Comparison of ENCODE assay signal across 24 cellular contexts in the genomic region with DNA sequence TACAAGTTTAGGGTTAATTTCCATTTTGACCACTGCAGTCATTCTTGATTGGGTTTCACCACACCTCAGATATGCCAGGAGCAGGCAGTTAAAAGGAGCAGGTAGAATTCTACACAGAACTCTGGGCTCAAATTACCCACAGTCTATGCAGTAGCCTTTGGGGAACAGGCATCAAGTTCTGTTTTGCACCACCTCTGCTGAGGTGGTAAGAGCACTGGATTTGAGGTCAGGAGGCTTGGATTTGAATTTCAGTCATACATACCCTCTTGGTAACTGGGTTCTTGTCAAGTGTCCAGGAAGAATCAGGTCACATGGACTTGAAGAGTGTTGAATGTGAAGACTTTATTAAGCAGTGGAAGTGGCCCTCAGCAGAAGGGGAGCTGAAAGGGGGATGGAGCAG. TPM values are rescaled to one million over a fixed set of nuclear protein-coding genes. Genes with fewer than 3 reads are reported as not detected.
A peak's percentile ranks its signal among the peaks of the same experiment; 100 is the strongest.
DNase-seq lines count a peak whose midpoint lies in the region; ATAC-seq, FAIRE-seq and TF ChIP-seq lines count a peak whose summit lies in the region.
"Had no signal": no experiment of that assay in that cellular context is flagged by ENCODE, and none has a peak within 500 bp of the region (broad histone marks: within the 10 kb centered on the region; RNA-seq: fewer than 3 reads in every experiment).

No MANE protein-coding gene starts in this region.

- H3K79me2 ChIP-seq in MM.1S (ENCODE audit: low read length), result no peaks in the 10 kb centered on the region

- H3K27me3 Mint-ChIP-seq in chondrocyte (ENCODE audit: low read depth), result no peaks in the 10 kb centered on the region
- no peaks in the 10 kb centered on the region for H3K27me3 Mint-ChIP-seq in stimulated activated naive B cell treated with anti-CD40 and anti-IgM and Interleukin-4, amounts not matched to agents 10 μg/mL and 1 μg/mL and 100 μg/mL, for 72 hours

- TF ChIP-seq POLR2A in GM12891 (IDR thresholded peaks at IDR 0.05; ENCODE audit: low read depth, low read length), result no peak
- no peak for TF ChIP-seq POLR2A in H54 (IDR thresholded peaks at IDR 0.05; ENCODE audit: low read depth, low read length)

- TF ChIP-seq CTCF in MM.1S (IDR thresholded peaks at IDR 0.05; ENCODE audit: low read length), result no peak
- no peak for TF ChIP-seq CTCF in chondrocyte (IDR thresholded peaks at IDR 0.05)

- H3K4me3 Mint-ChIP-seq in chondrocyte (ENCODE audit: unreplicated experiment), result no peak overlapping the region
- H3K4me3 Mint-ChIP-seq in stimulated activated naive B cell treated with anti-CD40 and anti-IgM and Interleukin-4, amounts not matched to agents 10 μg/mL and 1 μg/mL and 100 μg/mL, for 72 hours, result no peak overlapping the region
- H3K4me3 Mint-ChIP-seq: CD8-positive, alpha-beta T cell; HFFc6 had no signal

- no peaks in the 10 kb centered on the region for H3K36me3 Mint-ChIP-seq in chondrocyte (ENCODE audit: low read depth)
- H3K36me3 Mint-ChIP-seq in stimulated activated naive B cell treated with anti-CD40 and anti-IgM and Interleukin-4, amounts not matched to agents 10 μg/mL and 1 μg/mL and 100 μg/mL, for 72 hours, result peaks cover 0 to 5% of the 10 kb centered on the region in 2 donors
- H3K36me3 Mint-ChIP-seq: CD8-positive, alpha-beta T cell had no signal

- H3K27ac ChIP-seq in MM.1S (ENCODE audit: low read length), result no peak overlapping the region
- H3K27ac ChIP-seq: SJCRH30 had no signal

- no peaks in the 10 kb centered on the region for H3F3A ChIP-seq in MM.1S (ENCODE audit: insufficient read depth, low read length)

- FAIRE-seq in GM12891 (lab: Jason Lieb, UNC) (peak; percentile 72), H54 (lab: Jason Lieb, UNC) (no peak)
- FAIRE-seq: G401.6 had no signal

- DNase-seq in GM12891 (ENCODE audit: insufficient read length, low spot score) (no peak), MM.1S (no peak), chondrocyte (ENCODE audit: low spot score) (no peak), H54 (ENCODE audit: insufficient read length, low spot score) (no peak)
- no peak for DNase-seq in stimulated activated naive B cell treated with anti-CD40 and anti-IgM and Interleukin-4, amounts not matched to agents 10 μg/mL and 1 μg/mL and 100 μg/mL, for 72 hours
- DNase-seq in activated CD8-positive, alpha-beta memory T cell treated with anti-CD3 and anti-CD28 coated beads, Interleukin-2, amount 50 U/mL, for 4 hours, result no peak
- DNase-seq: ACHN; C1 segment of cervical spinal cord; CD8-positive, alpha-beta T cell; DMS153; H7; HFFc6; Kasumi-1; MG63; NCI-H1092; NCI-H1436; NCI-H187 treated with DMSO at 0.1 percent for 48 hours; NCI-H226; NCI-H524; NCI-H774; SJCRH30 had no signal

- no peaks in the 10 kb centered on the region for H3K27me3 ChIP-seq in MM.1S (replicated peaks; ENCODE audit: insufficient read depth, low read length)
- H3K27me3 ChIP-seq: MG63, SJCRH30 had no signal

- H3K9me3 ChIP-seq in MM.1S (replicated peaks; ENCODE audit: insufficient read depth, low read length), result no peaks in the 10 kb centered on the region
- H3K9me3 ChIP-seq: MG63, SJCRH30 had no signal

- H3K4me1 Mint-ChIP-seq in chondrocyte (ENCODE audit: low read depth), result peaks cover 10% of the 10 kb centered on the region
- peaks cover 22 to 28% of the 10 kb centered on the region in 2 donors for H3K4me1 Mint-ChIP-seq in stimulated activated naive B cell treated with anti-CD40 and anti-IgM and Interleukin-4, amounts not matched to agents 10 μg/mL and 1 μg/mL and 100 μg/mL, for 72 hours

- H3K9me2 ChIP-seq in MM.1S (replicated peaks; ENCODE audit: insufficient read depth, low read length), result no peaks in the 10 kb centered on the region

- peak overlapping the region; percentile 71 for H3K27ac Mint-ChIP-seq in chondrocyte (ENCODE audit: unreplicated experiment)
- peak overlapping the region; percentile 72 for H3K27ac Mint-ChIP-seq in stimulated activated naive B cell treated with anti-CD40 and anti-IgM and Interleukin-4, amounts not matched to agents 10 μg/mL and 1 μg/mL and 100 μg/mL, for 72 hours
- H3K27ac Mint-ChIP-seq: CD8-positive, alpha-beta T cell; HFFc6 had no signal

- no peak overlapping the region for H3K9ac ChIP-seq in MM.1S (ENCODE audit: low read length)

- H3K9me3 Mint-ChIP-seq in chondrocyte (ENCODE audit: low read depth), result peaks cover 6% of the 10 kb centered on the region
- peaks cover 2 to 3% of the 10 kb centered on the region in 2 donors for H3K9me3 Mint-ChIP-seq in stimulated activated naive B cell treated with anti-CD40 and anti-IgM and Interleukin-4, amounts not matched to agents 10 μg/mL and 1 μg/mL and 100 μg/mL, for 72 hours
- H3K9me3 Mint-ChIP-seq: HFFc6 had no signal

- H4K20me1 ChIP-seq in MM.1S (ENCODE audit: insufficient read depth, low read length), result no peaks in the 10 kb centered on the region

- H3K4me1 ChIP-seq in MM.1S (ENCODE audit: low read length), result peaks cover 51% of the 10 kb centered on the region
- H3K4me1 ChIP-seq: SJCRH30 had no signal

- H3K4me3 ChIP-seq in MM.1S (ENCODE audit: low read length), result no peak overlapping the region
- H3K4me3 ChIP-seq: MG63, SJCRH30 had no signal

- ATAC-seq in stimulated activated naive B cell treated with anti-CD40 and anti-IgM and Interleukin-4, amounts not matched to agents 10 μg/mL and 1 μg/mL and 100 μg/mL, for 72 hours (replicated peaks), result no peak
- ATAC-seq in GM19452 (IDR thresholded peaks at IDR 0.05; ENCODE audit: unreplicated experiment), result no peak
- ATAC-seq: CD8-positive, alpha-beta T cell; Panc1 had no signal

- H3K36me3 ChIP-seq in MM.1S (replicated peaks; ENCODE audit: insufficient read depth, low read length), result no peaks in the 10 kb centered on the region
- H3K36me3 ChIP-seq: MG63, SJCRH30 had no signal

- H3K4me2 ChIP-seq in MM.1S (ENCODE audit: low read depth, low read length), result no peak overlapping the region

- H2AFZ ChIP-seq in MM.1S (ENCODE audit: low read length), result 0 out of 2 replicates have a peak overlapping the region, but pooled peaks have one; percentile 16

TF ChIP-seq in GM12891, 5 proteins besides CTCF, POLR2A, EP300 and RAD21:
- TF ChIP-seq SPI1 (IDR thresholded peaks at IDR 0.05; ENCODE audit: low read depth, low read length), result no peak
- TF ChIP-seq TAF1 (IDR thresholded peaks at IDR 0.05; ENCODE audit: low read depth, low read length), result no peak
- TF ChIP-seq POLR2AphosphoS5 (IDR thresholded peaks at IDR 0.05; ENCODE audit: low read depth, low read length), result no peak
- no peak for TF ChIP-seq POU2F2 (IDR thresholded peaks at IDR 0.05; ENCODE audit: low read depth, low read length)
- no peak for TF ChIP-seq PAX5 (IDR thresholded peaks at IDR 0.05; ENCODE audit: insufficient read depth, low read length, severe bottlenecking)

RNA-seq across cellular contexts. Expression of gene PGK1, which starts 40.4 kb away (rescaled TPM):
- polyA plus RNA-seq in GM12891 (2012; ENCODE audit: low read depth, missing spikeins), result 633 TPM
- 222 to 362 TPM (median 352 TPM) in 3 replicates for total RNA-seq in chondrocyte
